Comparison of ENCODE assay signal across 8 cellular contexts in genomic region chr11:113876074-113876797, GRCh38. TPM values are rescaled to one million over a fixed set of nuclear protein-coding genes. Genes with fewer than 3 reads are reported as not detected.
DNase-seq lines count a peak whose midpoint lies in the region; ATAC-seq and TF ChIP-seq lines count a peak whose summit lies in the region.

No MANE protein-coding gene starts in this region.

- DNase-seq in cardiac muscle cell (ENCODE audit: low read depth in 1 of 2, low spot score in 1 of 2) (no peak), cardiac septum (ENCODE audit: low spot score) (no peak), astrocyte of the cerebellum (ENCODE audit: low read depth) (no peak), lower lobe of right lung (no peak), uterus (peak in 1 of 2 donors; percentile 19), posterior cingulate gyrus (no peak)

- TF ChIP-seq POLR2A in uterus (IDR thresholded peaks at IDR 0.05) = no peak

- H3K4me3 ChIP-seq in cardiac muscle cell (peak overlapping the region; percentile 37), astrocyte of the cerebellum (ENCODE audit: low read depth, low read length) (peak overlapping the region; percentile 79), lower lobe of right lung (peak overlapping the region; percentile 87), uterus (peak overlapping the region; percentile 41 to 54)

- ATAC-seq in lower lobe of right lung = no peak
- no peak for ATAC-seq in HG03025 (IDR thresholded peaks at IDR 0.05; ENCODE audit: low FRiP score, unreplicated experiment)
- ATAC-seq in HG02610 (IDR thresholded peaks at IDR 0.05; ENCODE audit: unreplicated experiment) = no peak

- H3K4me1 ChIP-seq in cardiac muscle cell (ENCODE audit: low read depth) (peaks cover 20% of the 10 kb centered on the region), lower lobe of right lung (peaks cover 28% of the 10 kb centered on the region), uterus (peaks cover 0 to under 1% of the 10 kb centered on the region in 2 donors)

- in situ Hi-C loops in astrocyte of the cerebellum (cut with HindIII; ENCODE audit: low sequenced_read_pairs) = no loop called here

- H3K36me3 ChIP-seq in cardiac muscle cell = no peaks in the 10 kb centered on the region
- H3K36me3 ChIP-seq in lower lobe of right lung = no peaks in the 10 kb centered on the region
- no peaks in the 10 kb centered on the region for H3K36me3 ChIP-seq in uterus

- TF ChIP-seq CTCF in cardiac muscle cell (IDR thresholded peaks at IDR 0.05; ENCODE audit: low read depth, low read length) (no peak), astrocyte of the cerebellum (IDR thresholded peaks at IDR 0.05; ENCODE audit: low read depth, low read length, missing control alignments) (no peak), lower lobe of right lung (IDR thresholded peaks at IDR 0.05) (no peak), uterus (IDR thresholded peaks at IDR 0.05) (no peak)

- peak overlapping the region; percentile 97 for H3K27ac ChIP-seq in cardiac muscle cell
- H3K27ac ChIP-seq in lower lobe of right lung = peak overlapping the region; percentile 94
- peak overlapping the region; percentile 87 to 92 for H3K27ac ChIP-seq in uterus

- intact Hi-C loops in cardiac septum (cut with DNase I) = loop anchor here (5.0 to 10.0 kb wide), 3 partner anchors 71 to 386 kb away; no protein-coding TSS in a partner anchor
- intact Hi-C loops in lower lobe of right lung (cut with DNase I) = no loop called here
- intact Hi-C loops in uterus (cut with DNase I; ENCODE audit: low total_unique reads) = no loop called here
- intact Hi-C loops in posterior cingulate gyrus (cut with DNase I) = loop anchor here (10.0 kb wide), 1 partner anchor 289 kb away; no protein-coding TSS in a partner anchor

- no peaks in the 10 kb centered on the region for H3K9me3 ChIP-seq in cardiac muscle cell (ENCODE audit: low read depth)
- H3K9me3 ChIP-seq in lower lobe of right lung = no peaks in the 10 kb centered on the region
- no peaks in the 10 kb centered on the region for H3K9me3 ChIP-seq in uterus

- H3K27me3 ChIP-seq in cardiac muscle cell (no peaks in the 10 kb centered on the region), lower lobe of right lung (ENCODE audit: low read depth) (no peaks in the 10 kb centered on the region), uterus (no peaks in the 10 kb centered on the region)

RNA-seq across cellular contexts. Expression of gene USP28, which starts 0.9 kb away (rescaled TPM):
- total RNA-seq in cardiac muscle cell = 95.9 and 148 TPM in 2 replicates
- polyA plus RNA-seq in cardiac muscle cell = 99.2 and 105 TPM in 2 replicates
- total RNA-seq in cardiac septum = 139 TPM
- total RNA-seq in lower lobe of right lung = 28.0 TPM
- total RNA-seq in uterus = 10 to 100 TPM in 3 of 4 donors, 1 to 10 TPM in 1; 5.3 to 43.3 (median 22.4) TPM

RNA-seq across cellular contexts. Expression of gene HTR3B, which starts 28.4 kb away (rescaled TPM):
- total RNA-seq in cardiac muscle cell (not detected in 2 replicates), cardiac septum (not detected), lower lobe of right lung (not detected), uterus (not detected)
- polyA plus RNA-seq in cardiac muscle cell = not detected in 2 replicates

Comparison
In these comparisons a context has a peak if more than half of its experiments do, and no peak if none do; other contexts are left out.
1. H3K4me3 ChIP-seq: peak in every context shown above with its lines; median percentile 87 in lower lobe of right lung; 79 in astrocyte of the cerebellum; 48 in uterus; 37 in cardiac muscle cell.
2. intact Hi-C loops: an anchor here in cardiac septum (5.0 to 10.0 kb wide) and posterior cingulate gyrus (10.0 kb wide); none called in lower lobe of right lung and uterus.